In the genomic region with DNA sequence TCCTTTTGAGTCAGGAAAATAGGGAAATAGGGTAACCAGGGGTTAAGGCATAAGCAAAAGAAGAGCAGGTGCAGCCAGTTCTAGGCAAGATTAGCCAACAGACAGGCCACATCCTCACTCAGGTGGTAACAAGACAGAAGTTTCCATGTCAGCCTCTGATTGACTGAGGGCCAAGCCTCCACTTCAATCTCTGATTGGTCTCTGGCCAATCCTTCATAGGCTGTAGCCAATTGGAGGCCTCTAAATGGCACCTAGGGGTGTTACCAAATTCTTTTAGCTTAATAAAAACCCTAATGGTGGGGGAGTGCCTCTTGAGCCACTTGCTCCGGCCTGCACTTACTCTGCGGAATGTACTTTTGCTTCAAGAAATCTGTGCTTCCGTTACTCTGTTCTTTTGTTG, we compare ENCODE assay signal across 23 cellular contexts. TPM values are rescaled to one million over a fixed set of nuclear protein-coding genes. Genes with fewer than 3 reads are reported as not detected.
"Had no signal": no experiment of that assay in that cellular context is flagged by ENCODE, and none has a peak within 500 bp of the region (broad histone marks: within the 10 kb centered on the region; RNA-seq: fewer than 3 reads in every experiment).

No MANE protein-coding gene starts in this region.

- H3K4me1 Mint-ChIP-seq: activated naive CD8-positive, alpha-beta T cell treated with anti-CD3 and anti-CD28 coated beads, Interleukin-2, amount 50 U/mL, for 24 hours; central memory CD8-positive, alpha-beta T cell; T-helper 17 cell; WTC11 had no signal

- H3K27ac ChIP-seq: ascending aorta, body of pancreas had no signal

- H3K9me3 ChIP-seq: ascending aorta, body of pancreas had no signal

- H3K4me3 ChIP-seq: ascending aorta, body of pancreas had no signal

- H3K27ac Mint-ChIP-seq: activated CD8-positive, alpha-beta T cell treated with anti-CD3 and anti-CD28 coated beads, Interleukin-2, amount 10 ng/mL, durations not matched to agents 7 days and 5 days; activated naive CD4-positive, alpha-beta T cell treated with anti-CD3 and anti-CD28 coated beads, Interleukin-2, amount 50 U/mL, for 72 hours; activated naive CD8-positive, alpha-beta T cell treated with anti-CD3 and anti-CD28 coated beads, Interleukin-2, amount 50 U/mL, for 24 hours; T-helper 17 cell; WTC11 had no signal

- DNase-seq: activated CD4-positive, alpha-beta T cell treated with anti-CD3 and anti-CD28 coated beads for 48 hours; activated CD4-positive, alpha-beta T cell treated with anti-CD3 and anti-CD28 coated beads, Interleukin-2, amount 50 U/mL, for 4 hours; activated CD8-positive, alpha-beta memory T cell treated with anti-CD3 and anti-CD28 coated beads, Interleukin-2, amount 50 U/mL, for 48 hours; activated CD8-positive, alpha-beta T cell treated with anti-CD3 and anti-CD28 coated beads, Interleukin-2, amount 10 ng/mL, durations not matched to agents 7 days and 5 days; activated naive CD8-positive, alpha-beta T cell treated with anti-CD3 and anti-CD28 coated beads, Interleukin-2, amount 50 U/mL, for 24 hours; activated T-cell treated with anti-CD3 and anti-CD28 coated beads, Interleukin-2, amount 50 U/mL, for 1 hour; amniotic stem cell; body of pancreas; MM.1S; NCI-H1105 treated with DMSO at 0.1 percent for 48 hours; NCI-H1436 treated with DMSO at 0.1 percent for 48 hours; NCI-H187; NCI-H2081; NCI-H524; PC-3; SHP77 treated with DMSO at 0.1 percent for 48 hours; T-helper 17 cell; T-helper 9 cell had no signal

- H3K36me3 ChIP-seq: ascending aorta had no signal

- H3K4me1 ChIP-seq: ascending aorta, body of pancreas had no signal

- H3K4me3 Mint-ChIP-seq: activated CD8-positive, alpha-beta T cell treated with anti-CD3 and anti-CD28 coated beads, Interleukin-2, amount 10 ng/mL, durations not matched to agents 7 days and 5 days; activated naive CD8-positive, alpha-beta T cell treated with anti-CD3 and anti-CD28 coated beads, Interleukin-2, amount 50 U/mL, for 24 hours; central memory CD8-positive, alpha-beta T cell; T-helper 17 cell; WTC11 had no signal

- H3K27me3 ChIP-seq: ascending aorta, body of pancreas had no signal

RNA-seq across cellular contexts. Expression of a gene that starts 37.2 kb away (rescaled TPM):
- total RNA-seq: activated CD8-positive, alpha-beta T cell treated with anti-CD3 and anti-CD28 coated beads, Interleukin-2, amount 10 ng/mL, durations not matched to agents 7 days and 5 days; activated naive CD4-positive, alpha-beta T cell treated with anti-CD3 and anti-CD28 coated beads, Interleukin-2, amount 50 U/mL, for 72 hours; ascending aorta; body of pancreas; bronchial epithelial cell; PC-3; T-helper 17 cell; WTC11 had no signal
